Comparison of ENCODE assay signal across 17 cellular contexts in genomic region chr2:18525236-18525635, GRCh38. TPM values are rescaled to one million over a fixed set of nuclear protein-coding genes. Genes with fewer than 3 reads are reported as not detected.
DNase-seq lines count a peak whose midpoint lies in the region; ATAC-seq and TF ChIP-seq lines count a peak whose summit lies in the region.
"Had no signal": no experiment of that assay in that cellular context is flagged by ENCODE, and none has a peak within 500 bp of the region (broad histone marks: within the 10 kb centered on the region; RNA-seq: fewer than 3 reads in every experiment).

No MANE protein-coding gene starts in this region.

- H3K9me3 ChIP-seq in esophagus muscularis mucosa (no peaks in the 10 kb centered on the region), cardiac muscle cell (ENCODE audit: low read depth) (no peaks in the 10 kb centered on the region), left ventricle myocardium inferior (replicated peaks) (no peaks in the 10 kb centered on the region), colonic mucosa (no peaks in the 10 kb centered on the region)
- H3K9me3 ChIP-seq: BLaER1 treated with 17β-estradiol and CSF1 and Interleukin-3, amounts not matched to agents 10 nM and 100 nM had no signal

- H3K27me3 ChIP-seq in esophagus muscularis mucosa (no peaks in the 10 kb centered on the region), cardiac muscle cell (no peaks in the 10 kb centered on the region), left ventricle myocardium inferior (ENCODE audit: low read depth) (no peaks in the 10 kb centered on the region), colonic mucosa (no peaks in the 10 kb centered on the region)
- H3K27me3 ChIP-seq: BLaER1 treated with 17β-estradiol and CSF1 and Interleukin-3, amounts not matched to agents 10 nM and 100 nM had no signal

- H3K4me1 ChIP-seq in esophagus muscularis mucosa = peaks cover 37 to 79% (median 64%) of the 10 kb centered on the region in 4 donors
- H3K4me1 ChIP-seq in cardiac muscle cell (ENCODE audit: low read depth) = peaks cover 15% of the 10 kb centered on the region
- peaks cover 45% of the 10 kb centered on the region for H3K4me1 ChIP-seq in left ventricle myocardium inferior
- no peaks in the 10 kb centered on the region for H3K4me1 ChIP-seq in colonic mucosa
- H3K4me1 ChIP-seq: BLaER1 treated with 17β-estradiol and CSF1 and Interleukin-3, amounts not matched to agents 10 nM and 100 nM had no signal

- TF ChIP-seq POLR2A in esophagus muscularis mucosa (IDR thresholded peaks at IDR 0.05; ENCODE audit: low read depth) = no peak

- no peak overlapping the region for H3K4me3 ChIP-seq in esophagus muscularis mucosa
- H3K4me3 ChIP-seq in cardiac muscle cell = no peak overlapping the region
- H3K4me3 ChIP-seq in left ventricle myocardium inferior = no peak overlapping the region
- H3K4me3 ChIP-seq in colonic mucosa = no peak overlapping the region
- H3K4me3 ChIP-seq: BLaER1 treated with 17β-estradiol and CSF1 and Interleukin-3, amounts not matched to agents 10 nM and 100 nM had no signal

- no peak overlapping the region for H3K9ac ChIP-seq in colonic mucosa (ENCODE audit: low read depth in 2 of 2, low read length in 2 of 2)
- H3K9ac ChIP-seq: BLaER1 treated with 17β-estradiol and CSF1 and Interleukin-3, amounts not matched to agents 10 nM and 100 nM had no signal

- intact Hi-C loops in esophagus muscularis mucosa (cut with DNase I) = loop anchor here (10.0 kb wide), 1 partner anchor 460 kb away; no protein-coding TSS in a partner anchor
- intact Hi-C loops in left ventricle myocardium inferior (cut with micrococcal nuclease) = loop anchor here (10.0 kb wide), 1 partner anchor 220 kb away; no protein-coding TSS in a partner anchor
- intact Hi-C loops in colonic mucosa (cut with DNase I) = no loop called here

- DNase-seq in esophagus muscularis mucosa (ENCODE audit: extremely low spot score) = no peak
- DNase-seq in cardiac muscle cell (ENCODE audit: low read depth in 1 of 2, low spot score in 1 of 2) = peak in 1 of 2 donors; percentile 76
- DNase-seq in left ventricle myocardium inferior = peak; percentile 70
- peak; percentile 58 for DNase-seq in myocyte (ENCODE audit: low read depth)
- no peak for DNase-seq in colonic mucosa
- no peak for DNase-seq in cerebellar cortex (ENCODE audit: low spot score)
- DNase-seq: 8988T; Calu3; CD8-positive, alpha-beta T cell; DMS79 treated with DMSO at 0.1 percent for 48 hours; GF-D8; GOT3; H7; HFFc6 had no signal

- no peak for TF ChIP-seq EP300 in esophagus muscularis mucosa (IDR thresholded peaks at IDR 0.05)

- TF ChIP-seq CTCF in esophagus muscularis mucosa (IDR thresholded peaks at IDR 0.05) = no peak
- no peak for TF ChIP-seq CTCF in cardiac muscle cell (IDR thresholded peaks at IDR 0.05; ENCODE audit: low read depth, low read length)
- TF ChIP-seq CTCF in left ventricle myocardium inferior (IDR thresholded peaks at IDR 0.05; ENCODE audit: borderline replicate concordance) = no peak
- no peak for TF ChIP-seq CTCF in colonic mucosa (IDR thresholded peaks at IDR 0.05)

- ATAC-seq in HG02981 (IDR thresholded peaks at IDR 0.05; ENCODE audit: unreplicated experiment) = no peak
- ATAC-seq: CD8-positive, alpha-beta T cell; HCT116 had no signal

- peak overlapping the region; percentile 43 to 71 (median 54) for H3K27ac ChIP-seq in esophagus muscularis mucosa (replicated peaks in 1 of 4)
- peak overlapping the region; percentile 67 for H3K27ac ChIP-seq in cardiac muscle cell
- H3K27ac ChIP-seq in left ventricle myocardium inferior (replicated peaks) = peak overlapping the region; percentile 90
- no peak overlapping the region for H3K27ac ChIP-seq in colonic mucosa
- H3K27ac ChIP-seq: BLaER1 treated with 17β-estradiol and CSF1 and Interleukin-3, amounts not matched to agents 10 nM and 100 nM had no signal

- no peaks in the 10 kb centered on the region for H3K36me3 ChIP-seq in esophagus muscularis mucosa
- H3K36me3 ChIP-seq in cardiac muscle cell = no peaks in the 10 kb centered on the region
- no peaks in the 10 kb centered on the region for H3K36me3 ChIP-seq in left ventricle myocardium inferior
- no peaks in the 10 kb centered on the region for H3K36me3 ChIP-seq in colonic mucosa
- H3K36me3 ChIP-seq: BLaER1 treated with 17β-estradiol and CSF1 and Interleukin-3, amounts not matched to agents 10 nM and 100 nM had no signal

- WGBS in esophagus muscularis mucosa = 62% methylated on average over 2 of the region's 2 CpGs

RNA-seq across cellular contexts. Expression of gene RDH14, which starts 35.2 kb away (rescaled TPM):
- total RNA-seq in esophagus muscularis mucosa = 10 to 100 TPM; 56.9 to 72.2 (median 65.1) TPM
- 58.9 and 64.5 TPM in 2 replicates for total RNA-seq in cardiac muscle cell
- polyA plus RNA-seq in cardiac muscle cell = 65.6 and 68.8 TPM in 2 replicates
- 42.6 TPM for total RNA-seq in left ventricle myocardium inferior
- 39.1 and 40.0 TPM in 2 replicates for total RNA-seq in myocyte
- 20.4 TPM for polyA plus RNA-seq in myocyte (2012)
- total RNA-seq in colonic mucosa = 10 to 100 TPM; 20.2 to 23.8 TPM

Comparison
In these comparisons a context has a peak if more than half of its experiments do, and no peak if none do; other contexts are left out.
1. DNase-seq: peak in left ventricle myocardium inferior (single experiment) and myocyte (single experiment); none in esophagus muscularis mucosa (single experiment), colonic mucosa (single experiment) and cerebellar cortex (single experiment).